Comparison of ENCODE assay signal across 8 cellular contexts in the genomic region with DNA sequence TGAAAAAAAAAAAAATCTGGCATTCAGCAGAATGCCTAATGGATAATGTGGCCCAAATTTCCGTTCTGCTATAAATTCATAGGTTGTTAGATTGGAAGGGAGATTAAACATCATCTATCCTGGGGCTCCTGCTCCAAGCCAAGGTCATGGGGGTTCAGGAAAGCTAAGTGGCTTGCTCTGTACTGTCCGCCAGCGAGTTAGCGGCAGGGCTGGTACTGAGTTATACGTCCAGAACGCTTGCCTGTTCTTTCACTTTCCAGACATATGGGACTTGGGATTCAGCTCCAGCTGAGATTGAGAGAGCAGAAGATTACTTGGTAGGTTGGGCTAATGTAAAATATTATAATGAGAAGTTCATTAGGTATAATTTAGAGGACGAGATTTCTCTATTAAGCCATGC. TPM values are rescaled to one million over a fixed set of nuclear protein-coding genes. Genes with fewer than 3 reads are reported as not detected.
A peak's percentile ranks its signal among the peaks of the same experiment; 100 is the strongest.
DNase-seq lines count a peak whose midpoint lies in the region; ATAC-seq and TF ChIP-seq lines count a peak whose summit lies in the region.

No MANE protein-coding gene starts in this region.

- H3K4me1 Mint-ChIP-seq in IgD-negative memory B cell (peaks cover 30 to 43% (median 41%) of the 10 kb centered on the region in 3 donors), WTC11 (peaks cover 14% of the 10 kb centered on the region)

- no peaks in the 10 kb centered on the region for H3K9me3 ChIP-seq in ovary

- H3K27ac Mint-ChIP-seq in IgD-negative memory B cell = peak overlapping the region; percentile 89 to 100 (median 99)
- peak overlapping the region; percentile 95 for H3K27ac Mint-ChIP-seq in WTC11

- peak; percentile 46 for DNase-seq in Daoy (ENCODE audit: low read depth)
- DNase-seq in WTC11 (ENCODE audit: low spot score) = no peak
- peak; percentile 38 for DNase-seq in germinal center (ENCODE audit: low spot score)
- no peak for DNase-seq in ovary

- H3K27me3 Mint-ChIP-seq in IgD-negative memory B cell (no peaks in the 10 kb centered on the region), WTC11 (ENCODE audit: low read depth) (no peaks in the 10 kb centered on the region; the same call in 1 of the 2 replicates)

- TF ChIP-seq EP300 in ovary (IDR thresholded peaks at IDR 0.05) = no peak

- POLR2A ChIA-PET in WTC11 (lab: Charles Lee) = interaction anchor here (0.6 to 2.5 kb wide), 4 partner anchors 97 to 301 kb away, joined by 3 to 11 read pairs (median 3); a partner anchor contains a TSS

- H3K27ac ChIP-seq in ovary = no peak overlapping the region

- H3K27me3 ChIP-seq in ovary = no peaks in the 10 kb centered on the region

- TF ChIP-seq POLR2A in ovary (IDR thresholded peaks at IDR 0.05) = no peak

- H3K9me3 Mint-ChIP-seq in IgD-negative memory B cell (peaks cover 0 to 1% (median 0%) of the 10 kb centered on the region in 3 donors), WTC11 (no peaks in the 10 kb centered on the region)

- peak overlapping the region; percentile 96 to 100 (median 100) for H3K4me3 Mint-ChIP-seq in IgD-negative memory B cell
- H3K4me3 Mint-ChIP-seq in WTC11 = peak overlapping the region; percentile 98

- ATAC-seq in WTC11 (no peak), GM18861 (IDR thresholded peaks at IDR 0.05; ENCODE audit: unreplicated experiment) (no peak), HG03469 (IDR thresholded peaks at IDR 0.05; ENCODE audit: unreplicated experiment) (no peak), GM18517 (IDR thresholded peaks at IDR 0.05; ENCODE audit: unreplicated experiment) (no peak)

- TF ChIP-seq CTCF in WTC11 (IDR thresholded peaks at IDR 0.05) = no peak
- TF ChIP-seq CTCF in ovary (IDR thresholded peaks at IDR 0.05) = no peak

- H3K36me3 Mint-ChIP-seq in IgD-negative memory B cell (peaks cover 9% of the 10 kb centered on the region), WTC11 (no peaks in the 10 kb centered on the region; the same call in 1 of the 2 replicates)

- H3K36me3 ChIP-seq in ovary = no peaks in the 10 kb centered on the region

- intact Hi-C loops in ovary (cut with DNase I) = no loop called here

- 1 to 3% (median 2%) methylated on average over 7 of the region's 7 CpGs for WGBS in ovary, 3 donors

- CTCF ChIA-PET in WTC11 (lab: Charles Lee) = interaction anchor here (1.0 to 2.2 kb wide), 5 partner anchors 9 to 343 kb away, joined by 3 to 19 read pairs (median 4); no protein-coding TSS in a partner anchor

- peak overlapping the region; percentile 62 for H3K4me3 ChIP-seq in ovary

- peaks cover 4% of the 10 kb centered on the region for H3K4me1 ChIP-seq in ovary (ENCODE audit: insufficient read depth)

TF ChIP-seq in WTC11, 78 proteins besides CTCF, POLR2A, EP300 and RAD21:
- TF ChIP-seq TP53 (CRISPR knock-in tag; IDR thresholded peaks at IDR 0.05) (no peak), ELF4 (CRISPR knock-in tag; IDR thresholded peaks at IDR 0.05; ENCODE audit: low read depth) (no peak), ZNF121 (CRISPR knock-in tag; IDR thresholded peaks at IDR 0.05) (no peak), SP1 (CRISPR knock-in tag; conservative IDR thresholded peaks at IDR 0.05) (no peak), FOXJ3 (CRISPR knock-in tag; IDR thresholded peaks at IDR 0.05; ENCODE audit: borderline replicate concordance) (no peak), RORB (CRISPR knock-in tag; IDR thresholded peaks at IDR 0.05) (no peak)
- TF ChIP-seq, protein P1, sequence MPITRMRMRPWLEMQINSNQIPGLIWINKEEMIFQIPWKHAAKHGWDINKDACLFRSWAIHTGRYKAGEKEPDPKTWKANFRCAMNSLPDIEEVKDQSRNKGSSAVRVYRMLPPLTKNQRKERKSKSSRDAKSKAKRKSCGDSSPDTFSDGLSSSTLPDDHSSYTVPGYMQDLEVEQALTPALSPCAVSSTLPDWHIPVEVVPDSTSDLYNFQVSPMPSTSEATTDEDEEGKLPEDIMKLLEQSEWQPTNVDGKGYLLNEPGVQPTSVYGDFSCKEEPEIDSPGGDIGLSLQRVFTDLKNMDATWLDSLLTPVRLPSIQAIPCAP (CRISPR knock-in tag; IDR thresholded peaks at IDR 0.05) = no peak
- TF ChIP-seq, protein P2, sequence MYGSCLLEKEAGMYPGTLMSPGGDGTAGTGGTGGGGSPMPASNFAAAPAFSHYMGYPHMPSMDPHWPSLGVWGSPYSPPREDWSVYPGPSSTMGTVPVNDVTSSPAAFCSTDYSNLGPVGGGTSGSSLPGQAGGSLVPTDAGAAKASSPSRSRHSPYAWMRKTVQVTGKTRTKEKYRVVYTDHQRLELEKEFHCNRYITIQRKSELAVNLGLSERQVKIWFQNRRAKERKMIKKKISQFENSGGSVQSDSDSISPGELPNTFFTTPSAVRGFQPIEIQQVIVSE (CRISPR knock-in tag; IDR thresholded peaks at IDR 0.05; ENCODE audit: borderline replicate concordance) = no peak

RNA-seq across cellular contexts. Expression of a gene that starts 0.9 kb away (rescaled TPM):
- total RNA-seq in Daoy (2014; rRNA removed; shearing (Covaris generic)) = 39.0 and 51.6 TPM in 2 replicates
- 52.3 TPM for polyA plus RNA-seq in IgD-negative memory B cell
- total RNA-seq in WTC11 (2021) = 26.2 to 33.8 TPM (median 28.3 TPM) in 3 replicates
- total RNA-seq in ovary = 10 to 100 TPM; 36.5 to 53.0 (median 48.8) TPM
- polyA plus RNA-seq in ovary = 10 to 100 TPM; 56.8 to 82.2 TPM

RNA-seq across cellular contexts. Expression of a gene that starts 18.6 kb away (rescaled TPM):
- not detected in 2 replicates for total RNA-seq in Daoy (2014; rRNA removed; shearing (Covaris generic))
- polyA plus RNA-seq in IgD-negative memory B cell (not detected), ovary (under 1 TPM in 1 of 2 donors, not detected in 1; 0.38 TPM)
- total RNA-seq in WTC11 (2021) (not detected in 3 replicates), ovary (not detected)

RNA-seq across cellular contexts. Expression of a gene that starts 26.7 kb away (rescaled TPM):
- total RNA-seq in Daoy (2014; rRNA removed; shearing (Covaris generic)) = not detected in 2 replicates
- polyA plus RNA-seq in IgD-negative memory B cell = not detected
- not detected in 3 replicates for total RNA-seq in WTC11 (2021)
- total RNA-seq in ovary = under 1 TPM in 1 of 7 donors, not detected in 6; 0.10 TPM
- under 1 TPM; 0.08 to 0.20 TPM for polyA plus RNA-seq in ovary

RNA-seq across cellular contexts. Expression of a gene that starts 44.1 kb away (rescaled TPM):
- total RNA-seq in Daoy (2014; rRNA removed; shearing (Covaris generic)) = under 0.01 TPM in 1 of 2 replicates, not detected in the other
- polyA plus RNA-seq in IgD-negative memory B cell = not detected
- 0.34 to 0.57 TPM (median 0.34 TPM) in 3 replicates for total RNA-seq in WTC11 (2021)
- total RNA-seq in ovary = 10 to 100 TPM in 1 of 7 donors, 1 to 10 TPM in 6; 1.0 to 17.9 (median 2.3) TPM
- polyA plus RNA-seq in ovary = under 1 TPM; 0.52 to 0.55 TPM

Comparison
In these comparisons a context has a peak if more than half of its experiments do, and no peak if none do; other contexts are left out.
1. DNase-seq: peak in Daoy (single experiment) and germinal center (single experiment); none in WTC11 (single experiment) and ovary (0 of 5).